In the genomic region with DNA sequence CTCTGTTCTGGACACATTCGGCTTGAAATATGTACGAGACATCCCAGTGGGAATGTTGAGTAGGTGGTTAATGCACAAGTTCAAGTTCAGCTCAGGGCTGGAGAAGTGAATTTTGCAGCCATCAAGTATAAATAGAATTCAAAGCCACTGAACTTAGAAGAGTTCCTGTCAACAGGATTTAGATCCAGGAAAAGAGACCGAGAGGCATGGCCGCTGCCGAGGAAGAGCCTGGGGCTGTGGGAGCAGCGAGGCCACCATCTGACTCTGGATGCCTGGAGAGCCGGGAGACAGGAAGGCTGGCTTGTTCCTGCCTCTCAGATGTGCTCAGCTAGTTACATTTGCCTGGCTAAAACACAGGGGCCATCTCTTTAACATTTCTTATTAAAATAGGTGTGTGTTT, we compare ENCODE assay signal across 26 cellular contexts.
"Had no signal": no experiment of that assay in that cellular context is flagged by ENCODE, and none has a peak within 500 bp of the region (broad histone marks: within the 10 kb centered on the region; RNA-seq: fewer than 3 reads in every experiment).

No MANE protein-coding gene starts in this region.

- H3K27ac Mint-ChIP-seq: activated B cell treated with CpG ODN at 0.5 μM for 24 hours; activated CD4-positive, alpha-beta memory T cell treated with anti-CD3 and anti-CD28 coated beads for 36 hours; activated naive CD4-positive, alpha-beta T cell treated with anti-CD3 and anti-CD28 coated beads for 36 hours; activated naive CD8-positive, alpha-beta T cell; T-helper 17 cell had no signal

- ATAC-seq: activated T-cell treated with anti-CD3 and anti-CD28 coated beads, Interleukin-2, amount 50 U/mL, for 4 hours; K562; Panc1; T-helper 17 cell had no signal

- H3K27me3 Mint-ChIP-seq: activated B cell treated with CpG ODN at 0.5 μM for 24 hours; activated CD4-positive, alpha-beta memory T cell treated with anti-CD3 and anti-CD28 coated beads for 36 hours; activated CD4-positive, alpha-beta T cell treated with anti-CD3 and anti-CD28 coated beads, Interleukin-2, amount 10 ng/mL, durations not matched to agents 7 days and 5 days; activated naive CD8-positive, alpha-beta T cell; brain; T-helper 17 cell had no signal

- H3K4me1 Mint-ChIP-seq: activated B cell treated with CpG ODN at 0.5 μM for 24 hours; activated CD4-positive, alpha-beta T cell treated with anti-CD3 and anti-CD28 coated beads, Interleukin-2, amount 10 ng/mL, durations not matched to agents 7 days and 5 days had no signal

- DNase-seq: activated B cell treated with CpG ODN at 0.5 μM for 24 hours; activated CD4-positive, alpha-beta memory T cell treated with anti-CD3 and anti-CD28 coated beads for 36 hours; activated CD4-positive, alpha-beta T cell treated with anti-CD3 and anti-CD28 coated beads, Interleukin-2, amount 10 ng/mL, durations not matched to agents 7 days and 5 days; activated CD8-positive, alpha-beta memory T cell treated with anti-CD3 and anti-CD28 coated beads for 24 hours; activated effector memory CD4-positive, alpha-beta T cell treated with anti-CD3 and anti-CD28 coated beads, Interleukin-2, amount 50 U/mL, for 16 hours; activated naive CD4-positive, alpha-beta T cell treated with anti-CD3 and anti-CD28 coated beads for 36 hours; activated T-cell treated with anti-CD3 and anti-CD28 coated beads, Interleukin-2, amount 50 U/mL, for 4 hours; amygdala; Karpas-422; NCI-H1092; NCI-H1417; NCI-H2029; NCI-H2107; NCI-H2171 treated with DMSO at 0.1 percent for 48 hours; NCI-H226; NCI-H526; NCI-H774; NK-92 treated with Interleukin-12 subunit alpha and Interleukin-12 subunit beta, amount 100 ng/mL, for 24 hours; OCI-M1; SHP77 treated with DMSO at 0.1 percent for 48 hours; T-helper 17 cell; T1000 had no signal

- H3K4me3 Mint-ChIP-seq: activated B cell treated with CpG ODN at 0.5 μM for 24 hours; activated CD4-positive, alpha-beta memory T cell treated with anti-CD3 and anti-CD28 coated beads for 36 hours; activated CD4-positive, alpha-beta T cell treated with anti-CD3 and anti-CD28 coated beads, Interleukin-2, amount 10 ng/mL, durations not matched to agents 7 days and 5 days; activated naive CD4-positive, alpha-beta T cell treated with anti-CD3 and anti-CD28 coated beads for 36 hours; activated naive CD8-positive, alpha-beta T cell; activated T-cell treated with anti-CD3 and anti-CD28 coated beads, Interleukin-2, amount 50 U/mL, for 4 hours; brain; T-helper 17 cell had no signal
